Comparison of ENCODE assay signal across 8 cellular contexts in genomic region chr20:56626367-56627121, GRCh38. TPM values are rescaled to one million over a fixed set of nuclear protein-coding genes. Genes with fewer than 3 reads are reported as not detected.
DNase-seq lines count a peak whose midpoint lies in the region; TF ChIP-seq lines count a peak whose summit lies in the region.
"Had no signal": no experiment of that assay in that cellular context is flagged by ENCODE, and none has a peak within 500 bp of the region (broad histone marks: within the 10 kb centered on the region; RNA-seq: fewer than 3 reads in every experiment).

No MANE protein-coding gene starts in this region.

- H3K9me3 Mint-ChIP-seq in HFFc6 (no peaks in the 10 kb centered on the region), nephron progenitor cell (no peaks in the 10 kb centered on the region)

- peak; percentile 36 for TF ChIP-seq CTCF in DOHH2 (IDR thresholded peaks at IDR 0.05; ENCODE audit: low read depth, low read length, poor library complexity, severe bottlenecking)
- peak; percentile 65 for TF ChIP-seq CTCF in HFFc6 (IDR thresholded peaks at IDR 0.05)
- peak; percentile 45 for TF ChIP-seq CTCF in choroid plexus epithelial cell (conservative IDR thresholded peaks at IDR 0.05; ENCODE audit: low read depth, low read length)
- peak; percentile 56 for TF ChIP-seq CTCF in nephron progenitor cell (IDR thresholded peaks at IDR 0.05)

- H3K4me3 Mint-ChIP-seq in HFFc6: no peak overlapping the region; the same call in 1 of the 2 replicates
- peak overlapping the region; percentile 75 for H3K4me3 Mint-ChIP-seq in nephron progenitor cell

- H3K27me3 Mint-ChIP-seq in HFFc6 (ENCODE audit: insufficient read depth) (peaks cover 5% of the 10 kb centered on the region), nephron progenitor cell (ENCODE audit: low read depth, poor library complexity) (peaks cover 97% of the 10 kb centered on the region)

- no peak overlapping the region for H3K4me2 ChIP-seq in DOHH2 (ENCODE audit: low read length)

- H3K27ac Mint-ChIP-seq in HFFc6 (no peak overlapping the region), nephron progenitor cell (no peak overlapping the region)

- H4K20me1 ChIP-seq in DOHH2 (ENCODE audit: control insufficient read depth, insufficient read depth, low read depth, low read length): no peaks in the 10 kb centered on the region

- H3K9me2 ChIP-seq in DOHH2 (replicated peaks; ENCODE audit: control insufficient read depth, low read length): no peaks in the 10 kb centered on the region

- H3K79me2 ChIP-seq in DOHH2 (ENCODE audit: control insufficient read depth, low read length): no peaks in the 10 kb centered on the region

- H3K4me1 ChIP-seq in DOHH2 (ENCODE audit: control insufficient read depth, low read length): no peaks in the 10 kb centered on the region

- DNase-seq in HFFc6: no peak
- peak; percentile 42 for DNase-seq in choroid plexus epithelial cell (ENCODE audit: low read depth)
- DNase-seq in nephron progenitor cell: peak; percentile 70
- DNase-seq in NCI-H526 treated with DMSO at 0.1 percent for 48 hours (lab: John Stamatoyannopoulos, UW): no peak
- DNase-seq in NCI-H774 (lab: John Stamatoyannopoulos, UW): no peak
- DNase-seq in NCI-H2196 (lab: John Stamatoyannopoulos, UW; ENCODE audit: unreplicated experiment): no peak
- DNase-seq: small intestine had no signal

- no peaks in the 10 kb centered on the region for H3K9me3 ChIP-seq in DOHH2 (ENCODE audit: control insufficient read depth, insufficient read depth, low read length)

- H3K27ac ChIP-seq in DOHH2 (ENCODE audit: low read depth, low read length): no peak overlapping the region

- no peaks in the 10 kb centered on the region for H3F3A ChIP-seq in DOHH2 (ENCODE audit: control insufficient read depth, insufficient read depth)

- H3K36me3 ChIP-seq in DOHH2 (ENCODE audit: control insufficient read depth, low read length): no peaks in the 10 kb centered on the region

- H3K4me3 ChIP-seq in DOHH2 (ENCODE audit: low read length) (no peak overlapping the region), choroid plexus epithelial cell (ENCODE audit: low read depth, low read length) (no peak overlapping the region)

- H3K4me1 Mint-ChIP-seq in HFFc6 (ENCODE audit: low read depth) (peaks cover under 1% of the 10 kb centered on the region), nephron progenitor cell (peaks cover 25% of the 10 kb centered on the region)

- H3K27me3 ChIP-seq in DOHH2 (ENCODE audit: control insufficient read depth, low read length): no peaks in the 10 kb centered on the region

- H3K36me3 Mint-ChIP-seq in HFFc6 (ENCODE audit: low read depth): peaks cover under 1% of the 10 kb centered on the region; the same call in 1 of the 2 replicates
- no peaks in the 10 kb centered on the region for H3K36me3 Mint-ChIP-seq in nephron progenitor cell (ENCODE audit: low read depth)

RNA-seq across cellular contexts. Expression of gene TFAP2C, which starts 2.6 kb away (rescaled TPM):
- total RNA-seq in HFFc6 (2021; fragmentation: NEBNext Ultra II Directional; extraction: Animal tissue kit (Norgen Biotek cat#: 25700)): 1 to 10 TPM; 1.6 to 4.5 (median 1.9) TPM

Comparison
In these comparisons a context has a peak if more than half of its experiments do, and no peak if none do; other contexts are left out.
1. DNase-seq: peak in choroid plexus epithelial cell (single experiment) and nephron progenitor cell (single experiment); none in HFFc6 (single experiment), NCI-H526 treated with DMSO at 0.1 percent for 48 hours (single experiment), NCI-H774 (single experiment) and NCI-H2196 (single experiment).
2. Peak in every context shown above with its lines, with median percentiles within 50 percentile points of each other: CTCF ChIP-seq.